In genomic region chr9:33139421-33140228, GRCh38 we compare ENCODE assay signal across 9 cellular contexts. TPM values are rescaled to one million over a fixed set of nuclear protein-coding genes. Genes with fewer than 3 reads are reported as not detected.
A peak's percentile ranks its signal among the peaks of the same experiment; 100 is the strongest.
DNase-seq lines count a peak whose midpoint lies in the region; TF ChIP-seq lines count a peak whose summit lies in the region.
"Had no signal": no experiment of that assay in that cellular context is flagged by ENCODE, and none has a peak within 500 bp of the region (broad histone marks: within the 10 kb centered on the region; RNA-seq: fewer than 3 reads in every experiment).

No MANE protein-coding gene starts in this region.

- DNase-seq in Caco-2 = peak; percentile 52 to 59
- peak; percentile 42 for DNase-seq in NOMO-1 treated with DMSO at 0.1 percent for 48 hours (lab: John Stamatoyannopoulos, UW; ENCODE audit: unreplicated experiment)
- peak; percentile 84 to 98 for DNase-seq in fibroblast of lung (ENCODE audit: low read depth in 2 of 2)
- DNase-seq in DMS153 treated with DMSO at 0.1 percent for 48 hours (lab: John Stamatoyannopoulos, UW; ENCODE audit: unreplicated experiment) = no peak
- no peak for DNase-seq in superior temporal gyrus (ENCODE audit: extremely low spot score)
- no peak for DNase-seq in occipital lobe (lab: John Stamatoyannopoulos, UW)
- no peak for DNase-seq in NCI-H2107 treated with DMSO at 0.1 percent for 48 hours (lab: John Stamatoyannopoulos, UW; ENCODE audit: unreplicated experiment)

- peaks cover 41% of the 10 kb centered on the region for H3K36me3 Mint-ChIP-seq in Caco-2 (ENCODE audit: insufficient read depth, unreplicated experiment)

- H3K4me3 ChIP-seq in Caco-2 (ENCODE audit: low read depth, low read length) = no peak overlapping the region
- H3K4me3 ChIP-seq in fibroblast of lung (replicated peaks in 1 of 4; ENCODE audit: control extremely low read depth in 1 of 4, insufficient read depth in 1 of 4, low read depth in 3 of 4, low read length in 4 of 4) = no peak overlapping the region
- H3K4me3 ChIP-seq in neutrophil (ENCODE audit: low read depth in 1 of 2, low read length in 1 of 2) = no peak overlapping the region
- H3K4me3 ChIP-seq: dorsolateral prefrontal cortex had no signal

- no TSS peak for BruUV-seq in Caco-2 (replicated peaks; lab: Mats Ljungman, UMichigan)

- peak overlapping the region; percentile 51 for H3K4me2 ChIP-seq in fibroblast of lung (ENCODE audit: extremely low read depth, insufficient read depth, low read length)

- H4K20me1 ChIP-seq in fibroblast of lung (ENCODE audit: control insufficient read depth, extremely low read depth, insufficient read depth, low read length) = no peaks in the 10 kb centered on the region

- no peak for TF ChIP-seq CTCF in Caco-2 (IDR thresholded peaks at IDR 0.05; ENCODE audit: insufficient read depth in 1 of 2, low read depth in 1 of 2, low read length in 1 of 2, severe bottlenecking in 1 of 2, unreplicated experiment in 1 of 2)
- TF ChIP-seq CTCF in fibroblast of lung (conservative IDR thresholded peaks at IDR 0.05 in 1 of 2, IDR thresholded peaks at IDR 0.05 in 1 of 2; ENCODE audit: low read depth in 1 of 2, low read length in 2 of 2) = no peak
- TF ChIP-seq CTCF in neutrophil (IDR thresholded peaks at IDR 0.05) = no peak

- H3K27ac Mint-ChIP-seq in Caco-2 (ENCODE audit: unreplicated experiment) = no peak overlapping the region

- CTCF ChIA-PET in Caco-2 (lab: Charles Lee) = interaction anchor here (0.6 to 1.5 kb wide), 2 partner anchors 15 to 18 kb away, joined by 3 to 6 read pairs; no protein-coding TSS in a partner anchor

- H2AFZ ChIP-seq in fibroblast of lung (ENCODE audit: low read length) = no peak overlapping the region

- intact Hi-C loops in Caco-2 (cut with micrococcal nuclease; ENCODE audit: unreplicated experiment) = no loop called here

- H3K9ac ChIP-seq in fibroblast of lung (ENCODE audit: insufficient read depth, low read length) = no peak overlapping the region

- H3K27me3 ChIP-seq in Caco-2 (replicated peaks; ENCODE audit: control insufficient read depth, insufficient read depth, low read length) = no peaks in the 10 kb centered on the region
- H3K27me3 ChIP-seq in fibroblast of lung (ENCODE audit: control insufficient read depth, insufficient read depth, low read length) = no peaks in the 10 kb centered on the region
- H3K27me3 ChIP-seq in neutrophil = no peaks in the 10 kb centered on the region
- H3K27me3 ChIP-seq: dorsolateral prefrontal cortex had no signal

- peaks cover 44% of the 10 kb centered on the region for H3K4me1 ChIP-seq in Caco-2
- H3K4me1 ChIP-seq in fibroblast of lung (ENCODE audit: control insufficient read depth, extremely low read depth, insufficient read depth, low read length) = peaks cover 17% of the 10 kb centered on the region
- peaks cover 68 to 70% of the 10 kb centered on the region in 2 experiments for H3K4me1 ChIP-seq in neutrophil (ENCODE audit: control insufficient read depth in 1 of 2, insufficient read depth in 1 of 2, low read depth in 1 of 2, low read length in 1 of 2)

- H3K9me3 ChIP-seq in Caco-2 = no peaks in the 10 kb centered on the region
- H3K9me3 ChIP-seq in fibroblast of lung (ENCODE audit: control insufficient read depth, insufficient read depth, low read depth, low read length) = no peaks in the 10 kb centered on the region
- H3K9me3 ChIP-seq in neutrophil = no peaks in the 10 kb centered on the region

- H3K36me3 ChIP-seq in Caco-2 (ENCODE audit: control insufficient read depth, insufficient read depth, low read length) (peaks cover 2% of the 10 kb centered on the region; the same call in 1 of the 2 replicates), fibroblast of lung (ENCODE audit: control insufficient read depth, insufficient read depth, low read length) (peaks cover 2% of the 10 kb centered on the region), neutrophil (peaks cover 5% of the 10 kb centered on the region)

- no peak overlapping the region for H3K4me3 Mint-ChIP-seq in Caco-2 (ENCODE audit: unreplicated experiment)

- H3K27ac ChIP-seq in fibroblast of lung (ENCODE audit: insufficient read depth, low read length) (peak overlapping the region; percentile 66), neutrophil (peak overlapping the region; percentile 14)

- H3K79me2 ChIP-seq in fibroblast of lung (ENCODE audit: control insufficient read depth, insufficient read depth, low read length) = peaks cover 60% of the 10 kb centered on the region

- peaks cover 25% of the 10 kb centered on the region for H3K4me1 Mint-ChIP-seq in Caco-2 (ENCODE audit: low read depth, unreplicated experiment)

- H3K27me3 Mint-ChIP-seq in Caco-2 (ENCODE audit: insufficient read depth, unreplicated experiment) = no peaks in the 10 kb centered on the region

- POLR2A ChIA-PET in Caco-2 (lab: Charles Lee) = interaction anchor here (0.8 to 0.9 kb wide), 3 partner anchors 10 to 115 kb away, joined by 3 to 5 read pairs (median 5); partner anchors contain the start of gene DNAJA1

- no peaks in the 10 kb centered on the region for H3K9me3 Mint-ChIP-seq in Caco-2 (ENCODE audit: unreplicated experiment)

RNA-seq across cellular contexts. Expression of gene B4GALT1, which starts 27.5 kb away (rescaled TPM):
- 104 and 121 TPM in 2 replicates for total RNA-seq in Caco-2 (2022)
- 18.2 and 24.1 TPM in 2 replicates for total RNA-seq in fibroblast of lung
- 51.9 and 64.8 TPM in 2 replicates for polyA plus RNA-seq in fibroblast of lung
- polyA plus RNA-seq in fibroblast of lung (2012) = 51.1 and 64.0 TPM in 2 replicates
- 125 and 129 TPM in 2 replicates for polyA minus RNA-seq in fibroblast of lung (ENCODE audit: low replicate concordance)
- 1.2 TPM for total RNA-seq in occipital lobe

Comparison
In these comparisons a context has a peak if more than half of its experiments do, and no peak if none do; other contexts are left out.
1. DNase-seq: peak in Caco-2 (2 of 2), NOMO-1 treated with DMSO at 0.1 percent for 48 hours (single experiment) and fibroblast of lung (2 of 2); none in DMS153 treated with DMSO at 0.1 percent for 48 hours (single experiment), superior temporal gyrus (single experiment), occipital lobe (single experiment) and NCI-H2107 treated with DMSO at 0.1 percent for 48 hours (single experiment).